ENCODE assay signal across 11 cellular contexts in the genomic region with DNA sequence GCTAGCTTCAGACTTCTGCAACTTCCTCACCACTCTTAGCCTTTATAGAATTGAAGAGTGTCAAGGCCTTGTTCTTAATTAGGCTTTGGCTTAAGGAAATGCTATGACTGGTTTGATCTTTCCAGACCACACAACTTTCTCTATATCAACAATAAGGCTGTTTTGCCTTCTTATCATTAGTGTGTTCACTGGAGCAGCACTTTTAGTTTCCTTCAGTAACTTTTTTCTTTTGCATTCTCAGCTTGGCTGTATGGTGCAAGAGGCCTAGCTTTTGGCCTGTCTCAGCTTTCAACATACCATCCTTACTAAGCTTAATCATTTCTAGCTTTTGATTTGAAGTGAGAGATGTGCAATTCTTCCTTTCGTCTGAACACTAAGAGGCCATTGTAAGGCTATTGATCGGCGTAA. TPM values are rescaled to one million over a fixed set of nuclear protein-coding genes. Genes with fewer than 3 reads are reported as not detected.
A peak's percentile ranks its signal among the peaks of the same experiment; 100 is the strongest.
DNase-seq lines count a peak whose midpoint lies in the region; ATAC-seq, FAIRE-seq and TF ChIP-seq lines count a peak whose summit lies in the region.
"Had no signal": no experiment of that assay in that cellular context is flagged by ENCODE, and none has a peak within 500 bp of the region (broad histone marks: within the 10 kb centered on the region; RNA-seq: fewer than 3 reads in every experiment).

No MANE protein-coding gene starts in this region.

- H2AFZ ChIP-seq in mesenchymal stem cell (ENCODE audit: low read depth, low read length) (no peak overlapping the region), osteoblast (ENCODE audit: low read length) (no peak overlapping the region)
- H2AFZ ChIP-seq: hepatocyte had no signal

- H2AK5ac ChIP-seq in mesenchymal stem cell (ENCODE audit: low read length, severe bottlenecking) = no peak overlapping the region

- H3K4me2 ChIP-seq in mesenchymal stem cell (ENCODE audit: low read length, poor library complexity, severe bottlenecking) = no peak overlapping the region
- H3K4me2 ChIP-seq in osteoblast (ENCODE audit: insufficient read depth, low read length) = no peak overlapping the region
- H3K4me2 ChIP-seq: hepatocyte had no signal

- H3K27me3 ChIP-seq in mesenchymal stem cell (ENCODE audit: control insufficient read depth in 1 of 2, insufficient read depth in 1 of 2, low read length in 2 of 2) (no peaks in the 10 kb centered on the region), osteoblast (ENCODE audit: insufficient read depth, low read length) (no peaks in the 10 kb centered on the region)
- H3K27me3 ChIP-seq: hepatocyte had no signal

- peak; percentile 89 for ATAC-seq in GM18861 (IDR thresholded peaks at IDR 0.05; ENCODE audit: unreplicated experiment)
- peak; percentile 73 for ATAC-seq in GM21723 (IDR thresholded peaks at IDR 0.05; ENCODE audit: unreplicated experiment)
- ATAC-seq in HG03565 (IDR thresholded peaks at IDR 0.05; ENCODE audit: unreplicated experiment) = peak; percentile 82

- H2BK120ac ChIP-seq in mesenchymal stem cell (ENCODE audit: low read depth, low read length) = no peak overlapping the region

- no peak overlapping the region for H4K91ac ChIP-seq in mesenchymal stem cell (ENCODE audit: low read length)

- TF ChIP-seq CTCF in osteoblast (IDR thresholded peaks at IDR 0.05; ENCODE audit: extremely low read depth, low read depth, low read length) = no peak

- peak overlapping the region; percentile 24 for H3K27ac ChIP-seq in mesenchymal stem cell (ENCODE audit: low read length, poor library complexity, severe bottlenecking)
- no peak overlapping the region for H3K27ac ChIP-seq in osteoblast (ENCODE audit: low read depth, low read length)
- H3K27ac ChIP-seq: hepatocyte had no signal

- H4K20me1 ChIP-seq in osteoblast (ENCODE audit: insufficient read depth, low read length) = no peaks in the 10 kb centered on the region

- H2BK5ac ChIP-seq in mesenchymal stem cell (ENCODE audit: low read depth, low read length, poor library complexity, severe bottlenecking) = no peak overlapping the region

- H3K79me2 ChIP-seq in osteoblast (ENCODE audit: insufficient read depth, low read length) = no peaks in the 10 kb centered on the region
- H3K79me2 ChIP-seq: hepatocyte had no signal

- H3K4me1 ChIP-seq in mesenchymal stem cell (ENCODE audit: control insufficient read depth, insufficient read depth, low read depth, low read length) = peaks cover 1% of the 10 kb centered on the region
- H3K4me1 ChIP-seq in osteoblast (ENCODE audit: insufficient read depth, low read length) = peaks cover 9% of the 10 kb centered on the region

- no peaks in the 10 kb centered on the region for H3K36me3 ChIP-seq in mesenchymal stem cell (ENCODE audit: control insufficient read depth in 1 of 2, insufficient read depth in 2 of 2, low read depth in 1 of 2, low read length in 2 of 2)
- H3K36me3 ChIP-seq in osteoblast (ENCODE audit: insufficient read depth, low read length) = no peaks in the 10 kb centered on the region

- DNase-seq in mesenchymal stem cell = no peak
- no peak for DNase-seq in NCI-H187 (lab: John Stamatoyannopoulos, UW)
- no peak for DNase-seq in activated gamma-delta T cell (lab: John Stamatoyannopoulos, UW)
- DNase-seq in frontal cortex (ENCODE audit: low spot score in 2 of 2) = no peak
- DNase-seq in osteoblast (ENCODE audit: insufficient read length, low spot score, missing footprints) = no peak
- DNase-seq: GOT3, NCI-H69 had no signal

- no peak overlapping the region for H2BK15ac ChIP-seq in mesenchymal stem cell (ENCODE audit: low read depth, poor library complexity, severe bottlenecking)

- FAIRE-seq in frontal cortex (lab: Jason Lieb, UNC) = no peak

- H3K23ac ChIP-seq in mesenchymal stem cell (ENCODE audit: low read length in 2 of 2) = no peak overlapping the region

- H3K9ac ChIP-seq in mesenchymal stem cell (ENCODE audit: low read length) = no peak overlapping the region

- H3K4me3 ChIP-seq in mesenchymal stem cell (ENCODE audit: insufficient read depth in 1 of 2, low read depth in 1 of 2, low read length in 2 of 2) (no peak overlapping the region), osteoblast (ENCODE audit: insufficient read depth, low read length) (no peak overlapping the region)
- H3K4me3 ChIP-seq: hepatocyte had no signal

- H3K79me1 ChIP-seq in mesenchymal stem cell (replicated peaks; ENCODE audit: low read length, poor library complexity, severe bottlenecking) = peaks cover 2% of the 10 kb centered on the region

- H4K8ac ChIP-seq in mesenchymal stem cell (ENCODE audit: low read length) = no peak overlapping the region

- H3K9me3 ChIP-seq in mesenchymal stem cell (ENCODE audit: control insufficient read depth, low read length) (no peaks in the 10 kb centered on the region), osteoblast (ENCODE audit: low read depth, low read length) (no peaks in the 10 kb centered on the region)

- no peak overlapping the region for H2BK12ac ChIP-seq in mesenchymal stem cell (ENCODE audit: low read length in 2 of 2)

- 100% methylated on average over 3 of the region's 3 CpGs for WGBS in mesenchymal stem cell

- H3K18ac ChIP-seq in mesenchymal stem cell (ENCODE audit: low read depth in 1 of 2, low read length in 2 of 2) = no peak overlapping the region

- H3K4ac ChIP-seq in mesenchymal stem cell (ENCODE audit: low read depth in 1 of 2, low read length in 2 of 2) = no peak overlapping the region

- H3K14ac ChIP-seq in mesenchymal stem cell (ENCODE audit: low read length in 2 of 2) = no peak overlapping the region

RNA-seq across cellular contexts. Expression of a gene that starts 8.6 kb away (rescaled TPM):
- polyA plus RNA-seq in mesenchymal stem cell (2013, experiment 1 of 2) = 22.1 TPM
- 22.0 TPM for polyA plus RNA-seq in mesenchymal stem cell (2013, experiment 2 of 2)
- total RNA-seq in frontal cortex (849 TPM), osteoblast (22.1 and 25.6 TPM in 2 replicates)

Comparison
In these comparisons a context has a peak if more than half of its experiments do, and no peak if none do; other contexts are left out.
1. RNA of a gene that starts 8.6 kb away (total RNA-seq): 849 TPM in frontal cortex (single experiment); 22.1 to 25.6 TPM in osteoblast; every median in the first group is over 10 times any median in the second.
2. Peak in every context shown above with its lines, with median percentiles within 50 percentile points of each other: ATAC-seq.